ENCODE assay signal across 26 cellular contexts in the genomic region with DNA sequence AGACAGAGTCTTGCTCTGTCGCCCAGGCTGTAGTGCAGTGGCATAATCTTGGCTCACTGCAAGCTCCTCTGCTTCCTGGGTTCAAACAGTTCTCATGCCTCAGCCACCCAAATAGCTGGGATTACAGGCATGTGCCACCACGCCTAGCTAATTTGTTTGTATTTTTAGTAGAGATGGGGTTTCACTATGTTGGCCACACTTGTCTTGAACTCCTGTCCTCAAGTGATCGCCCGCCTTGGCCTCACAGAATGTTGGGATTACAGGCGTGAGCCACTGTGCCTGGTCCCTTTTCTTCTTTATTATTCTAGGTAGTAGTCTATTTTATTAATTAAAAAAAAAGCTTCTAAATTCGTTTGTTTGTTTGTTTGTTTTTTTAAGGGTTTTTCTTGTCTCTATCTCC.
"Had no signal": no experiment of that assay in that cellular context is flagged by ENCODE, and none has a peak within 500 bp of the region (broad histone marks: within the 10 kb centered on the region; RNA-seq: fewer than 3 reads in every experiment).

No MANE protein-coding gene starts in this region.

- H3K9me3 ChIP-seq: esophagus muscularis mucosa had no signal

- H3K27ac ChIP-seq: brain microvascular endothelial cell, esophagus muscularis mucosa had no signal

- H3K27me3 ChIP-seq: brain microvascular endothelial cell, esophagus muscularis mucosa had no signal

- DNase-seq: activated CD4-positive, alpha-beta memory T cell treated with anti-CD3 and anti-CD28 coated beads, Interleukin-2, amount 10 ng/mL, durations not matched to agents 7 days and 5 days; activated CD4-positive, alpha-beta T cell treated with anti-CD3 and anti-CD28 coated beads for 36 hours; activated CD4-positive, alpha-beta T cell treated with anti-CD3 and anti-CD28 coated beads, Interleukin-2, amount 10 ng/mL, durations not matched to agents 24 days and 14 days; activated CD4-positive, CD25-positive, alpha-beta regulatory T cell; activated CD4-positive, CD25-positive, alpha-beta regulatory T cell treated with anti-CD3 and anti-CD28 coated beads, Interleukin-2, amount 50 U/mL, for 72 hours; activated CD8-positive, alpha-beta memory T cell treated with anti-CD3 and anti-CD28 coated beads, Interleukin-2, amount 50 U/mL, for 48 hours; activated effector memory CD4-positive, alpha-beta T cell treated with Interleukin-2 at 50 U/mL for 16 hours; activated gamma-delta T cell treated with Interleukin-2 at 50 U/mL for 16 hours; activated naive CD4-positive, alpha-beta T cell treated with anti-CD3 and anti-CD28 coated beads, Interleukin-2, amount 50 U/mL, for 16 hours; activated naive CD4-positive, alpha-beta T cell treated with Interleukin-2 at 50 U/mL for 16 hours; activated T-cell treated with anti-CD3 and anti-CD28 coated beads for 4 hours; activated T-cell treated with anti-CD3 and anti-CD28 coated beads, Interleukin-2, amount 50 U/mL, for 4 hours; amniotic stem cell; anterior cingulate cortex; brain microvascular endothelial cell; cortex of kidney; dermis blood vessel endothelial cell; effector CD4-positive, alpha-beta T cell; effector memory CD8-positive, alpha-beta T cell; erythroblast; foreskin melanocyte; head of caudate nucleus; T-helper 1 cell; T-helper 2 cell had no signal

- H3K4me3 ChIP-seq: esophagus muscularis mucosa had no signal

- ATAC-seq: activated CD4-positive, alpha-beta T cell treated with anti-CD3 and anti-CD28 coated beads for 36 hours; activated T-cell treated with anti-CD3 and anti-CD28 coated beads, Interleukin-2, amount 50 U/mL, for 4 hours; activated T-helper 17 cell treated with anti-CD3 and anti-CD28 coated beads, Interleukin-2, amount 50 U/mL, for 72 hours; effector memory CD8-positive, alpha-beta T cell had no signal
